Comparison of ENCODE assay signal across 9 cellular contexts in the genomic region with DNA sequence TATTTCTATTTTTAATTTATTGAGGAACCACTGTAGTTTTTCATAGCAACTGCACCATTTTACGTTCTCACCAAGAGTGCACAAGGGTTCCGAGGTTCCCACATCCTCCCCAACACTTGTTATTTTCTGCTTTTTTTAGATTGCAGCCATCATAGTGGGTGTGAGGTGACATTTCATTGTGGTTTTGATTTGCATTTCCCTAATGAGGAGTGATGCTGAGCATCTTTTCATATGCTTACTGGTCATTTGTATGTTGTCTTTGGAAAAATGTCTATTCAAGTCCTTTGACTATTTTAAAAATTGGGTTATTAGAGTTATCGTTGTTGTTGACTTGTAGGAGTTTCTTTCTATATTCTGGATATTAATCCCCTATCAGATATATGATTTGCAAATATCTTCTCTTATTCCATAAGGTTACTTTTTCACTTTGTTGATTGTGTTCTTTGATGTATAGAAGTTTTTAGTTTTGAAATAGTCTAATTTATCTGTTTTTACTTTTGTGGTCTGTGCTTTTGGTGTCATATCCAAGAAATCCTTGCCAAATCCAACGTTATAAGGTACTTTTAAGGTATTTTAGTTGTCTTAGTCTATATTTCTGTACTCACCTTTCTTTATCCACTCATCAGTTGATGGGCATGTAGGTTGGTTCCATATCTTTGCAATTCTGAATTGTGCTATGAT. TPM values are rescaled to one million over a fixed set of nuclear protein-coding genes. Genes with fewer than 3 reads are reported as not detected.
A peak's percentile ranks its signal among the peaks of the same experiment; 100 is the strongest.
DNase-seq lines count a peak whose midpoint lies in the region; ATAC-seq and TF ChIP-seq lines count a peak whose summit lies in the region.
"Had no signal": no experiment of that assay in that cellular context is flagged by ENCODE, and none has a peak within 500 bp of the region (broad histone marks: within the 10 kb centered on the region; RNA-seq: fewer than 3 reads in every experiment).

No MANE protein-coding gene starts in this region.

- H3K23ac ChIP-seq in IMR-90 (ENCODE audit: low read depth, low read length): peak overlapping the region; percentile 67; the same call in 1 of the 2 replicates

- H3K27me3 Mint-ChIP-seq in GM23338 (ENCODE audit: insufficient read depth, low read depth, poor library complexity): peaks cover 4% of the 10 kb centered on the region

- H3K27ac ChIP-seq in IMR-90 (ENCODE audit: insufficient read depth, low read length): no peak overlapping the region
- H3K27ac ChIP-seq in mesodermal cell (ENCODE audit: low read depth, low read length, severe bottlenecking): no peak overlapping the region
- H3K27ac ChIP-seq in GM23338 (ENCODE audit: low read depth): no peak overlapping the region

- in situ Hi-C loops in IMR-90 (cut with MboI; ENCODE audit: low sequenced_read_pairs) (no loop called here), astrocyte of the spinal cord (cut with HindIII; ENCODE audit: low sequenced_read_pairs) (no loop called here)

- H2BK5ac ChIP-seq in IMR-90 (ENCODE audit: low read depth, low read length, poor library complexity, severe bottlenecking): no peak overlapping the region

- no peak overlapping the region for H4K91ac ChIP-seq in IMR-90 (ENCODE audit: insufficient read depth, low read depth, low read length)

- H3K9me1 ChIP-seq in IMR-90 (ENCODE audit: insufficient read depth, low read length): no peaks in the 10 kb centered on the region; the same call in 1 of the 2 replicates

- H4K5ac ChIP-seq in IMR-90 (ENCODE audit: low read depth, low read length): no peak overlapping the region

- H3K27me3 ChIP-seq in IMR-90 (ENCODE audit: control insufficient read depth, insufficient read depth, low read length): no peaks in the 10 kb centered on the region
- H3K27me3 ChIP-seq in GM23338 (ENCODE audit: insufficient read depth): no peaks in the 10 kb centered on the region

- no peak overlapping the region for H3K4ac ChIP-seq in IMR-90 (ENCODE audit: low read depth, low read length)

- intact Hi-C loops in IMR-90 (cut with micrococcal nuclease): loop anchor here (5.0 kb wide), 1 partner anchor 81 kb away; no protein-coding TSS in a partner anchor

- H2AFZ ChIP-seq in IMR-90 (replicated peaks; ENCODE audit: low read length, poor library complexity): no peak overlapping the region
- H2AFZ ChIP-seq in GM23338: no peak overlapping the region

- H3K18ac ChIP-seq in IMR-90 (ENCODE audit: low read depth, low read length): no peak overlapping the region

- dilution Hi-C loops in IMR-90 (cut with HindIII; ENCODE audit: low sequenced_read_pairs, unreplicated experiment): no loop called here

- no peak overlapping the region for H2AK9ac ChIP-seq in IMR-90 (replicated peaks; ENCODE audit: low read depth, low read length, poor library complexity)

- H4K8ac ChIP-seq in IMR-90 (ENCODE audit: low read depth in 2 of 2, low read length in 2 of 2): no peak overlapping the region

- peaks cover 5 to 43% of the 10 kb centered on the region in 2 experiments; a peak in 3 of 4 replicates for H3K79me1 ChIP-seq in IMR-90 (ENCODE audit: low read depth in 1 of 2, low read length in 2 of 2)

- H3K9me3 Mint-ChIP-seq in GM23338: no peaks in the 10 kb centered on the region

- peak overlapping the region; percentile 99 for H3K4me3 ChIP-seq in AG10803 (ENCODE audit: low read length)
- peak overlapping the region; percentile 19; the same call in 1 of the 2 replicates for H3K4me3 ChIP-seq in IMR-90 (ENCODE audit: insufficient read depth, low read depth, low read length)
- peak overlapping the region; percentile 10 for H3K4me3 ChIP-seq in astrocyte of the spinal cord (ENCODE audit: low read depth, low read length)
- H3K4me3 ChIP-seq in mesodermal cell (ENCODE audit: extremely low read depth, insufficient read depth, low read length, poor library complexity, severe bottlenecking): peak overlapping the region; percentile 14
- no peak overlapping the region for H3K4me3 ChIP-seq in GM23338

- peak overlapping the region; percentile 51; the same call in 1 of the 2 replicates for H3K4me2 ChIP-seq in IMR-90 (ENCODE audit: low read depth, low read length)
- no peak overlapping the region for H3K4me2 ChIP-seq in GM23338

- H3K4me1 Mint-ChIP-seq in GM23338: peaks cover 34% of the 10 kb centered on the region

- H3K36me3 Mint-ChIP-seq in GM23338 (ENCODE audit: low read depth): no peaks in the 10 kb centered on the region

- BruUV-seq in IMR-90 (replicated peaks; lab: Mats Ljungman, UMichigan): no TSS peak

- H3K56ac ChIP-seq in IMR-90 (ENCODE audit: extremely low read depth, insufficient read depth, low read length): no peak overlapping the region

- H3K36me3 ChIP-seq in IMR-90 (ENCODE audit: control insufficient read depth, insufficient read depth, low read length): peaks cover 42% of the 10 kb centered on the region
- peaks cover 86% of the 10 kb centered on the region for H3K36me3 ChIP-seq in mesodermal cell (ENCODE audit: control insufficient read depth, insufficient read depth, low read length)
- no peaks in the 10 kb centered on the region for H3K36me3 ChIP-seq in GM23338 (ENCODE audit: insufficient read depth)

- no peak overlapping the region for H3K27ac Mint-ChIP-seq in GM23338

- DNase-seq in AG10803 (ENCODE audit: low read depth) (peak; percentile 44), IMR-90 (peak; percentile 48), astrocyte of the spinal cord (ENCODE audit: low read depth, low spot score) (peak; percentile 44), GM23338 (ENCODE audit: low spot score) (no peak), NCI-H510A treated with DMSO at 0.1 percent for 48 hours (lab: John Stamatoyannopoulos, UW) (no peak)
- no peak for DNase-seq in stimulated activated CD4-positive, alpha-beta T cell treated with anti-CD3 and anti-CD28 coated beads, Interleukin-12 subunit alpha, Interleukin-12 subunit beta, amount 100 ng/mL, for 4 hours
- DNase-seq: islet precursor cell had no signal

- POLR2A ChIA-PET in IMR-90 (lab: Charles Lee; ENCODE audit: unreplicated experiment): no interaction called here

- H3K14ac ChIP-seq in IMR-90 (replicated peaks; ENCODE audit: low read depth, low read length): no peak overlapping the region

- no peaks in the 10 kb centered on the region for H3K9me2 ChIP-seq in GM23338 (ENCODE audit: insufficient read depth)

- H2BK20ac ChIP-seq in IMR-90 (ENCODE audit: low read depth, low read length): no peak overlapping the region

- H2BK15ac ChIP-seq in IMR-90 (ENCODE audit: low read depth, low read length): no peak overlapping the region

- no peaks in the 10 kb centered on the region for H3F3A ChIP-seq in GM23338 (replicated peaks; ENCODE audit: low read depth)

- H2AK5ac ChIP-seq in IMR-90 (ENCODE audit: low read depth, low read length): no peak overlapping the region

- WGBS in IMR-90 (ENCODE audit: extremely low coverage in 2 of 2, insufficient read length in 1 of 2), 2 experiments: no CpG with 5 or more reads among the region's 4 CpGs
- WGBS in mesodermal cell (ENCODE audit: insufficient coverage in 2 of 2), 2 experiments: 92% methylated on average over 2 of the region's 4 CpGs; no CpG with 5 or more reads in 1 of the 2 experiments

- peak; percentile 54; the same call in 1 of the 2 replicates for TF ChIP-seq POLR2A in IMR-90 (IDR thresholded peaks at IDR 0.05; ENCODE audit: low read depth, low read length)

- TF ChIP-seq RAD21 in IMR-90 (IDR thresholded peaks at IDR 0.05; ENCODE audit: low read length): no peak

- 0 out of 2 replicates have a peak, but pooled peaks cover under 1% of the 10 kb centered on the region for H3K79me2 ChIP-seq in GM23338 (replicated peaks; ENCODE audit: insufficient read depth)

- no peak overlapping the region for H3K4me3 Mint-ChIP-seq in GM23338

- CTCF ChIA-PET in IMR-90 (lab: Yijun Ruan, JAX): no interaction called here

- H2BK120ac ChIP-seq in IMR-90 (ENCODE audit: low read depth, low read length): no peak overlapping the region

- H4K20me1 ChIP-seq in IMR-90 (ENCODE audit: insufficient read depth, low read length) (peaks cover 97% of the 10 kb centered on the region), GM23338 (replicated peaks; ENCODE audit: insufficient read depth) (no peaks in the 10 kb centered on the region)

- TF ChIP-seq CTCF in AG10803 (conservative IDR thresholded peaks at IDR 0.05; ENCODE audit: low read length) (no peak), IMR-90 (conservative IDR thresholded peaks at IDR 0.05; ENCODE audit: low read depth, low read length) (no peak), astrocyte of the spinal cord (IDR thresholded peaks at IDR 0.05; ENCODE audit: low read depth, low read length) (no peak), GM23338 (conservative IDR thresholded peaks at IDR 0.05; ENCODE audit: low read depth in 2 of 2) (no peak)

- H3K9me3 ChIP-seq in IMR-90 (ENCODE audit: control insufficient read depth, insufficient read depth, low read length) (no peaks in the 10 kb centered on the region), mesodermal cell (ENCODE audit: control insufficient read depth, low read length) (no peaks in the 10 kb centered on the region)

- H3K4me1 ChIP-seq in IMR-90 (ENCODE audit: control insufficient read depth, insufficient read depth, low read length) (peaks cover 2% of the 10 kb centered on the region; the same call in 1 of the 2 replicates), mesodermal cell (ENCODE audit: control insufficient read depth, insufficient read depth, low read length, poor library complexity, severe bottlenecking) (peaks cover 13% of the 10 kb centered on the region), GM23338 (ENCODE audit: insufficient read depth) (peaks cover 26% of the 10 kb centered on the region)

- H3K9ac ChIP-seq in IMR-90 (ENCODE audit: low read depth, low read length): no peak overlapping the region

- ATAC-seq in IMR-90 (ENCODE audit: low read depth): no peak
- ATAC-seq in GM23338: no peak
- no peak for ATAC-seq in HG03159 (IDR thresholded peaks at IDR 0.05; ENCODE audit: unreplicated experiment)

RNA-seq across cellular contexts. Expression of gene NEAT1, which starts 9.0 kb away (rescaled TPM):
- total RNA-seq in IMR-90 (2012; rRNA removed): 30.1 and 38.0 TPM in 2 replicates
- 56.3 and 114 TPM in 2 replicates for polyA plus RNA-seq in IMR-90 (2012; rRNA removed)
- polyA plus RNA-seq in IMR-90 (2012; cell fraction: cytosol; rRNA removed): 12.5 and 21.1 TPM in 2 replicates
- polyA plus RNA-seq in IMR-90 (2012; cell fraction: nucleus; rRNA removed; ENCODE audit: low replicate concordance): 237 and 1,050 TPM in 2 replicates
- 32.4 TPM for polyA plus RNA-seq in mesodermal cell (2013, experiment 1 of 2)
- polyA plus RNA-seq in mesodermal cell (2013, experiment 2 of 2): 28.8 TPM
- total RNA-seq in GM23338 (2014; rRNA removed; shearing (Covaris generic)): 6.3 and 7.2 TPM in 2 replicates
- 3.6 and 5.3 TPM in 2 replicates for polyA plus RNA-seq in GM23338 (2016; fragmentation: Nextera tagmentation; extraction: Ambion mirVana)

RNA-seq across cellular contexts. Expression of gene FRMD8, which starts 45.2 kb away (rescaled TPM):
- 10.8 and 11.3 TPM in 2 replicates for total RNA-seq in IMR-90 (2012; rRNA removed)
- polyA plus RNA-seq in IMR-90 (2012; rRNA removed) (19.8 and 22.5 TPM in 2 replicates), GM23338 (2016; fragmentation: Nextera tagmentation; extraction: Ambion mirVana) (6.2 and 7.0 TPM in 2 replicates)
- 30.0 and 36.2 TPM in 2 replicates for polyA plus RNA-seq in IMR-90 (2012; cell fraction: cytosol; rRNA removed)
- polyA plus RNA-seq in IMR-90 (2012; cell fraction: nucleus; rRNA removed; ENCODE audit: low replicate concordance): 33.2 and 66.1 TPM in 2 replicates
- 58.2 TPM for polyA plus RNA-seq in mesodermal cell (2013, experiment 1 of 2)
- 48.4 TPM for polyA plus RNA-seq in mesodermal cell (2013, experiment 2 of 2)
- 35.4 and 41.4 TPM in 2 replicates for total RNA-seq in GM23338 (2014; rRNA removed; shearing (Covaris generic))

RNA-seq across cellular contexts. Expression of gene SLC25A45, which starts 49.1 kb away (rescaled TPM):
- total RNA-seq in IMR-90 (2012; rRNA removed): 0.56 and 0.72 TPM in 2 replicates
- polyA plus RNA-seq in IMR-90 (2012; rRNA removed) (1.2 and 1.3 TPM in 2 replicates), GM23338 (2016; fragmentation: Nextera tagmentation; extraction: Ambion mirVana) (0.74 and 0.89 TPM in 2 replicates)
- 0.69 and 1.5 TPM in 2 replicates for polyA plus RNA-seq in IMR-90 (2012; cell fraction: cytosol; rRNA removed)
- 5.8 and 7.2 TPM in 2 replicates for polyA plus RNA-seq in IMR-90 (2012; cell fraction: nucleus; rRNA removed; ENCODE audit: low replicate concordance)
- polyA plus RNA-seq in mesodermal cell (2013, experiment 1 of 2): 2.9 TPM
- 2.6 TPM for polyA plus RNA-seq in mesodermal cell (2013, experiment 2 of 2)
- total RNA-seq in GM23338 (2014; rRNA removed; shearing (Covaris generic)): 0.10 and 0.35 TPM in 2 replicates

Comparison
In these comparisons a context has a peak if more than half of its experiments do, and no peak if none do; other contexts are left out.
1. DNase-seq: peak in AG10803 (single experiment), IMR-90 (single experiment) and astrocyte of the spinal cord (single experiment); none in GM23338 (single experiment), NCI-H510A treated with DMSO at 0.1 percent for 48 hours (single experiment) and stimulated activated CD4-positive, alpha-beta T cell treated with anti-CD3 and anti-CD28 coated beads, Interleukin-12 subunit alpha, Interleukin-12 subunit beta, amount 100 ng/mL, for 4 hours (single experiment).